Comparison of ENCODE assay signal across 13 cellular contexts in genomic region chr3:151879684-151880282, GRCh38. TPM values are rescaled to one million over a fixed set of nuclear protein-coding genes. Genes with fewer than 3 reads are reported as not detected.
DNase-seq lines count a peak whose midpoint lies in the region; ATAC-seq and TF ChIP-seq lines count a peak whose summit lies in the region.
"Had no signal": no experiment of that assay in that cellular context is flagged by ENCODE, and none has a peak within 500 bp of the region (broad histone marks: within the 10 kb centered on the region; RNA-seq: fewer than 3 reads in every experiment).

No MANE protein-coding gene starts in this region.

- H3K4me2 ChIP-seq in OCI-LY3 (ENCODE audit: low read length) (peak overlapping the region; percentile 67), osteoblast (ENCODE audit: insufficient read depth, low read length) (peak overlapping the region; percentile 7)

- H3K4me3 ChIP-seq in OCI-LY3 (ENCODE audit: low read length) (peak overlapping the region; percentile 50), osteoblast (ENCODE audit: insufficient read depth, low read length) (no peak overlapping the region), foreskin fibroblast (ENCODE audit: low read depth in 1 of 2, low read length in 2 of 2) (no peak overlapping the region)
- H3K4me3 ChIP-seq: skin epidermis had no signal

- H3K36me3 ChIP-seq in OCI-LY3 (replicated peaks; ENCODE audit: low read depth, low read length) (no peaks in the 10 kb centered on the region), osteoblast (ENCODE audit: insufficient read depth, low read length) (no peaks in the 10 kb centered on the region)

- H2AFZ ChIP-seq in OCI-LY3 (ENCODE audit: low read depth, low read length) = peak overlapping the region; percentile 69
- no peak overlapping the region for H2AFZ ChIP-seq in osteoblast (ENCODE audit: low read length)

- no peaks in the 10 kb centered on the region for H3K27me3 ChIP-seq in OCI-LY3 (ENCODE audit: low read depth, low read length)
- H3K27me3 ChIP-seq in osteoblast (ENCODE audit: insufficient read depth, low read length) = no peaks in the 10 kb centered on the region

- H3K4me1 ChIP-seq in OCI-LY3 (ENCODE audit: low read length) = peaks cover 34% of the 10 kb centered on the region
- peaks cover 12% of the 10 kb centered on the region for H3K4me1 ChIP-seq in osteoblast (ENCODE audit: insufficient read depth, low read length)

- DNase-seq in osteoblast (ENCODE audit: insufficient read length, low spot score, missing footprints) (no peak), NCI-H524 (lab: John Stamatoyannopoulos, UW) (no peak), foreskin fibroblast (no peak), occipital lobe (lab: John Stamatoyannopoulos, UW) (no peak), NCI-H2227 treated with DMSO at 0.1 percent for 48 hours (lab: John Stamatoyannopoulos, UW) (no peak)
- DNase-seq: activated naive CD4-positive, alpha-beta T cell; dermis blood vessel endothelial cell; hippocampal formation; NCI-H146 had no signal

- H3K9me3 ChIP-seq in OCI-LY3 (ENCODE audit: insufficient read depth, low read length) = no peaks in the 10 kb centered on the region
- H3K9me3 ChIP-seq in osteoblast (ENCODE audit: low read depth, low read length) = no peaks in the 10 kb centered on the region

- TF ChIP-seq CTCF in OCI-LY3 (IDR thresholded peaks at IDR 0.05; ENCODE audit: low read depth, low read length) (no peak), osteoblast (IDR thresholded peaks at IDR 0.05; ENCODE audit: extremely low read depth, low read depth, low read length) (no peak), foreskin fibroblast (IDR thresholded peaks at IDR 0.05; ENCODE audit: low read depth, low read length) (no peak)

- H3K27ac ChIP-seq in OCI-LY3 (ENCODE audit: low read length) = peak overlapping the region; percentile 63
- H3K27ac ChIP-seq in osteoblast (ENCODE audit: low read depth, low read length) = no peak overlapping the region

- H4K20me1 ChIP-seq in OCI-LY3 (ENCODE audit: insufficient read depth, low read length) (no peaks in the 10 kb centered on the region), osteoblast (ENCODE audit: insufficient read depth, low read length) (no peaks in the 10 kb centered on the region)

- peak; percentile 60 for ATAC-seq in GM18867 (IDR thresholded peaks at IDR 0.05; ENCODE audit: unreplicated experiment)
- peak; percentile 47 for ATAC-seq in HG02759 (IDR thresholded peaks at IDR 0.05; ENCODE audit: unreplicated experiment)

- peak overlapping the region; percentile 42; the same call in 1 of the 2 replicates for H3K9ac ChIP-seq in OCI-LY3 (ENCODE audit: low read length)

- H3K79me2 ChIP-seq in OCI-LY3 (ENCODE audit: low read length) (no peaks in the 10 kb centered on the region), osteoblast (ENCODE audit: insufficient read depth, low read length) (no peaks in the 10 kb centered on the region)

RNA-seq across cellular contexts. Expression of gene SUCNR1, which starts 6.3 kb away (rescaled TPM):
- total RNA-seq in osteoblast = under 0.01 TPM in 1 of 2 replicates, not detected in the other
- total RNA-seq in occipital lobe = 1.2 TPM
- total RNA-seq: dermis blood vessel endothelial cell had no signal
